ENCODE assay signal across 8 cellular contexts in the genomic region with DNA sequence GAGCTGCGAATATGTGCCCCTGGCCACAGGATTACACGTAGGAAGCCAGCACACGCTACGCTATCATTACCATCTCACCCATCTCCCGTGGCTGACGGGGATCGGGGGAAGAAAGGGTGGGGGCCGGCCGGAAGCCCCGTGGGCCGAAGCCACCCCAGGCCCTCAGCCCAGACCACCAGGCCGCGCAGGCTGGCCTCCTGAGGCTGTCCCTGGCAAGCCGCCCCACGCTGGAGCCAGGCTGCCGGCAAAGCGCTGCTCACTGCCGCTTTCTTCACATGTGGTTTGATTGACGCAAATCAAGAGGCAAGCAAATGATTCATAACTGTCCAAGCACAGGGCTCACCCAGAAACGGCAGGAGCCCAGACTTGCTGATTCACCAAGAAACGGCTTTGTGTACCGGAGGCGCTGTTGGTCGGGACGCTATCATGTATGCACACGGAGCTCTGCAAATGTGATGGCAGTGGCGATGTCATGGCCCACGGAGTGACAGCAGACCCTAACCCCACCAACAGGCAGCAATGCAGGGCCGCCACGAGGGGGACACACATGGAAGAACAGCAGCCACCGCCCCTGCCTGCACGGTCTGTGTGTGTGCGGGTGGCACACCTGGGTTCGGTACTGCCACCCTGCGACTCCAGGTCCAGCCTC.
A peak's percentile ranks its signal among the peaks of the same experiment; 100 is the strongest.
DNase-seq lines count a peak whose midpoint lies in the region; ATAC-seq and TF ChIP-seq lines count a peak whose summit lies in the region.

No MANE protein-coding gene starts in this region.

- H3K9me3 ChIP-seq in effector memory CD4-positive, alpha-beta T cell (ENCODE audit: control insufficient read depth, low read length) = no peaks in the 10 kb centered on the region
- no peaks in the 10 kb centered on the region for H3K9me3 ChIP-seq in muscle layer of duodenum (ENCODE audit: control insufficient read depth in 1 of 2, low read length in 2 of 2)

- TF ChIP-seq CTCF in nephron progenitor cell (IDR thresholded peaks at IDR 0.05) = no peak

- no peaks in the 10 kb centered on the region for H3K9me3 Mint-ChIP-seq in activated CD8-positive, alpha-beta memory T cell treated with anti-CD3 and anti-CD28 coated beads, Interleukin-2, amount 10 ng/mL, durations not matched to agents 7 days and 5 days (ENCODE audit: low read depth)
- no peaks in the 10 kb centered on the region for H3K9me3 Mint-ChIP-seq in nephron progenitor cell

- CTCF ChIA-PET in activated CD8-positive, alpha-beta memory T cell treated with anti-CD3 and anti-CD28 coated beads, Interleukin-2, amount 10 ng/mL, durations not matched to agents 7 days and 5 days (lab: Charles Lee) = interaction anchor here (1.0 to 3.8 kb wide), 14 partner anchors 10 to 128 kb away, joined by 3 to 24 read pairs (median 5); a partner anchor contains a TSS

- no peaks in the 10 kb centered on the region for H3K27me3 ChIP-seq in effector memory CD4-positive, alpha-beta T cell (replicated peaks; ENCODE audit: control insufficient read depth, insufficient read depth, low read length, poor library complexity, severe bottlenecking)
- no peaks in the 10 kb centered on the region for H3K27me3 ChIP-seq in muscle layer of duodenum (ENCODE audit: low read depth, low read length)

- H3K36me3 Mint-ChIP-seq in activated CD8-positive, alpha-beta memory T cell treated with anti-CD3 and anti-CD28 coated beads, Interleukin-2, amount 10 ng/mL, durations not matched to agents 7 days and 5 days = peaks cover 8% of the 10 kb centered on the region
- peaks cover 18% of the 10 kb centered on the region for H3K36me3 Mint-ChIP-seq in nephron progenitor cell (ENCODE audit: low read depth)

- H3K4me1 Mint-ChIP-seq in activated CD8-positive, alpha-beta memory T cell treated with anti-CD3 and anti-CD28 coated beads, Interleukin-2, amount 10 ng/mL, durations not matched to agents 7 days and 5 days = peaks cover 73% of the 10 kb centered on the region
- peaks cover 68% of the 10 kb centered on the region for H3K4me1 Mint-ChIP-seq in nephron progenitor cell

- peak overlapping the region; percentile 67 for H3K27ac ChIP-seq in effector memory CD4-positive, alpha-beta T cell (ENCODE audit: insufficient read depth, low read length, poor library complexity, severe bottlenecking)
- H3K27ac ChIP-seq in muscle layer of duodenum (ENCODE audit: low read length) = peak overlapping the region; percentile 32

- H3K4me1 ChIP-seq in effector memory CD4-positive, alpha-beta T cell (ENCODE audit: control insufficient read depth, insufficient read depth, low read length, poor library complexity, severe bottlenecking) = peaks cover 16% of the 10 kb centered on the region
- H3K4me1 ChIP-seq in muscle layer of duodenum (ENCODE audit: control insufficient read depth in 1 of 2, insufficient read depth in 2 of 2, low read length in 2 of 2) = peaks cover 29 to 71% of the 10 kb centered on the region in 2 donors

- H3K4me3 Mint-ChIP-seq in activated CD8-positive, alpha-beta memory T cell treated with anti-CD3 and anti-CD28 coated beads, Interleukin-2, amount 10 ng/mL, durations not matched to agents 7 days and 5 days = peak overlapping the region; percentile 62
- H3K4me3 Mint-ChIP-seq in nephron progenitor cell = no peak overlapping the region

- H3K36me3 ChIP-seq in effector memory CD4-positive, alpha-beta T cell (ENCODE audit: control insufficient read depth, insufficient read depth, low read length) = no peaks in the 10 kb centered on the region
- H3K36me3 ChIP-seq in muscle layer of duodenum (ENCODE audit: control insufficient read depth in 1 of 2, insufficient read depth in 2 of 2, low read length in 2 of 2) = peaks cover 4 to 9% of the 10 kb centered on the region in 2 donors

- DNase-seq in NCI-H2227 (lab: John Stamatoyannopoulos, UW; ENCODE audit: unreplicated experiment) = peak; percentile 43
- peak; percentile 94 for DNase-seq in activated CD8-positive, alpha-beta memory T cell treated with anti-CD3 and anti-CD28 coated beads, Interleukin-2, amount 10 ng/mL, durations not matched to agents 7 days and 5 days
- DNase-seq in effector memory CD4-positive, alpha-beta T cell = peak; percentile 74 to 80 (median 78)
- peak; percentile 67 to 78 for DNase-seq in stimulated activated CD8-positive, alpha-beta memory T cell treated with anti-CD3 and anti-CD28 coated beads, Interleukin-7, amount 100 ng/mL, for 4 hours (ENCODE audit: low read depth in 2 of 2)
- no peak for DNase-seq in nephron progenitor cell

- peak overlapping the region; percentile 54 for H3K4me3 ChIP-seq in effector memory CD4-positive, alpha-beta T cell (ENCODE audit: insufficient read depth, low read depth, low read length, poor library complexity, severe bottlenecking)
- peak overlapping the region in 1 of 2 donors; percentile 0 for H3K4me3 ChIP-seq in muscle layer of duodenum (ENCODE audit: low read depth in 1 of 2, low read length in 2 of 2)

- H3K27ac Mint-ChIP-seq in activated CD8-positive, alpha-beta memory T cell treated with anti-CD3 and anti-CD28 coated beads, Interleukin-2, amount 10 ng/mL, durations not matched to agents 7 days and 5 days = peak overlapping the region; percentile 98
- no peak overlapping the region for H3K27ac Mint-ChIP-seq in nephron progenitor cell

- ATAC-seq in GM18520 (IDR thresholded peaks at IDR 0.05; ENCODE audit: unreplicated experiment) (peak; percentile 63), HG02610 (IDR thresholded peaks at IDR 0.05; ENCODE audit: unreplicated experiment) (no peak)
- ATAC-seq in activated CD8-positive, alpha-beta memory T cell treated with anti-CD3 and anti-CD28 coated beads, Interleukin-2, amount 10 ng/mL, durations not matched to agents 7 days and 5 days = peak; percentile 93

- peaks cover 7% of the 10 kb centered on the region for H3K27me3 Mint-ChIP-seq in activated CD8-positive, alpha-beta memory T cell treated with anti-CD3 and anti-CD28 coated beads, Interleukin-2, amount 10 ng/mL, durations not matched to agents 7 days and 5 days
- no peaks in the 10 kb centered on the region for H3K27me3 Mint-ChIP-seq in nephron progenitor cell (ENCODE audit: low read depth, poor library complexity)
